In genomic region chr1:67897270-67897949, GRCh38 we compare ENCODE assay signal across 1 cellular context.
TF ChIP-seq lines count a peak whose summit lies in the region.

No MANE protein-coding gene starts in this region.

TF ChIP-seq in WTC11, 78 proteins besides CTCF, POLR2A, EP300 and RAD21 (continued from another document):
- TF ChIP-seq, protein P1, sequence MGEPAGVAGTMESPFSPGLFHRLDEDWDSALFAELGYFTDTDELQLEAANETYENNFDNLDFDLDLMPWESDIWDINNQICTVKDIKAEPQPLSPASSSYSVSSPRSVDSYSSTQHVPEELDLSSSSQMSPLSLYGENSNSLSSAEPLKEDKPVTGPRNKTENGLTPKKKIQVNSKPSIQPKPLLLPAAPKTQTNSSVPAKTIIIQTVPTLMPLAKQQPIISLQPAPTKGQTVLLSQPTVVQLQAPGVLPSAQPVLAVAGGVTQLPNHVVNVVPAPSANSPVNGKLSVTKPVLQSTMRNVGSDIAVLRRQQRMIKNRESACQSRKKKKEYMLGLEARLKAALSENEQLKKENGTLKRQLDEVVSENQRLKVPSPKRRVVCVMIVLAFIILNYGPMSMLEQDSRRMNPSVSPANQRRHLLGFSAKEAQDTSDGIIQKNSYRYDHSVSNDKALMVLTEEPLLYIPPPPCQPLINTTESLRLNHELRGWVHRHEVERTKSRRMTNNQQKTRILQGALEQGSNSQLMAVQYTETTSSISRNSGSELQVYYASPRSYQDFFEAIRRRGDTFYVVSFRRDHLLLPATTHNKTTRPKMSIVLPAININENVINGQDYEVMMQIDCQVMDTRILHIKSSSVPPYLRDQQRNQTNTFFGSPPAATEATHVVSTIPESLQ (CRISPR knock-in tag; IDR thresholded peaks at IDR 0.05), result no peak
TF ChIP-seq in WTC11: peak in this region for 0.
